In genomic region chr1:16168622-16169021, GRCh38 we compare ENCODE assay signal across 13 cellular contexts. TPM values are rescaled to one million over a fixed set of nuclear protein-coding genes. Genes with fewer than 3 reads are reported as not detected.
DNase-seq lines count a peak whose midpoint lies in the region; ATAC-seq, FAIRE-seq and TF ChIP-seq lines count a peak whose summit lies in the region.
"Had no signal": no experiment of that assay in that cellular context is flagged by ENCODE, and none has a peak within 500 bp of the region (broad histone marks: within the 10 kb centered on the region; RNA-seq: fewer than 3 reads in every experiment).

No MANE protein-coding gene starts in this region.

- H3K4me1 ChIP-seq in DND-41 (ENCODE audit: insufficient read depth, low read length): peaks cover 19% of the 10 kb centered on the region
- H3K4me1 ChIP-seq in PC-3 (ENCODE audit: insufficient read depth, low read length): peaks cover 57% of the 10 kb centered on the region
- H3K4me1 ChIP-seq in astrocyte (ENCODE audit: insufficient read depth, low read length): peaks cover 21% of the 10 kb centered on the region
- peaks cover 0 to 4% of the 10 kb centered on the region in 2 donors for H3K4me1 ChIP-seq in kidney (ENCODE audit: control insufficient read depth in 1 of 2, insufficient read depth in 1 of 2, low read depth in 1 of 2, low read length in 2 of 2)

- intact Hi-C loops in PC-3 (cut with micrococcal nuclease): no loop called here
- intact Hi-C loops in kidney (cut with DNase I): no loop called here

- H3K27ac ChIP-seq in DND-41 (ENCODE audit: low read length) (no peak overlapping the region), PC-3 (ENCODE audit: low read length) (no peak overlapping the region), astrocyte (ENCODE audit: low read depth, low read length) (no peak overlapping the region), kidney (ENCODE audit: low read depth in 2 of 2, low read length in 2 of 2) (no peak overlapping the region)
- H3K27ac ChIP-seq: gastrocnemius medialis, parathyroid adenoma had no signal

- H3K9me2 ChIP-seq in PC-3 (replicated peaks; ENCODE audit: low read length): no peaks in the 10 kb centered on the region

- H3K36me3 ChIP-seq in DND-41 (ENCODE audit: insufficient read depth, low read length) (no peaks in the 10 kb centered on the region), PC-3 (ENCODE audit: low read depth, low read length) (no peaks in the 10 kb centered on the region), astrocyte (ENCODE audit: insufficient read depth, low read length) (no peaks in the 10 kb centered on the region), kidney (ENCODE audit: control insufficient read depth in 1 of 2, insufficient read depth in 2 of 2, low read length in 2 of 2) (no peaks in the 10 kb centered on the region)
- H3K36me3 ChIP-seq: gastrocnemius medialis, stomach had no signal

- POLR2A ChIA-PET in PC-3 (lab: Charles Lee; ENCODE audit: unreplicated experiment): no interaction called here

- BruUV-seq in PC-3 (replicated peaks; lab: Mats Ljungman, UMichigan): no TSS peak

- H3K4me2 ChIP-seq in DND-41 (ENCODE audit: insufficient read depth, low read length): peak overlapping the region; percentile 56; the same call in 1 of the 2 replicates
- 0 out of 2 replicates have a peak overlapping the region, but pooled peaks have one; percentile 15 for H3K4me2 ChIP-seq in PC-3 (ENCODE audit: low read length)
- H3K4me2 ChIP-seq in astrocyte (ENCODE audit: low read length): no peak overlapping the region

- H3K27ac Mint-ChIP-seq in astrocyte (ENCODE audit: unreplicated experiment): no peak overlapping the region
- no peak overlapping the region for H3K27ac Mint-ChIP-seq in neural crest cell (ENCODE audit: unreplicated experiment)

- CTCF ChIA-PET in PC-3 (lab: Charles Lee): no interaction called here

- peaks cover 23% of the 10 kb centered on the region for H3K27me3 ChIP-seq in DND-41 (ENCODE audit: insufficient read depth, low read length, poor library complexity)
- H3K27me3 ChIP-seq in PC-3 (ENCODE audit: low read length): no peaks in the 10 kb centered on the region
- no peaks in the 10 kb centered on the region for H3K27me3 ChIP-seq in astrocyte (ENCODE audit: insufficient read depth, low read length)

- no peaks in the 10 kb centered on the region for H3F3A ChIP-seq in PC-3 (ENCODE audit: low read length, unreplicated experiment)

- H3K36me3 Mint-ChIP-seq in astrocyte (ENCODE audit: low read depth, unreplicated experiment) (no peaks in the 10 kb centered on the region), neural crest cell (ENCODE audit: low read depth) (no peaks in the 10 kb centered on the region)

- H3K4me3 Mint-ChIP-seq in astrocyte (ENCODE audit: unreplicated experiment) (peak overlapping the region; percentile 35), neural crest cell (peak overlapping the region; percentile 78)

- H3K27me3 Mint-ChIP-seq in astrocyte (ENCODE audit: low read depth, unreplicated experiment) (peaks cover 7% of the 10 kb centered on the region), neural crest cell (ENCODE audit: low read depth) (no peaks in the 10 kb centered on the region)

- H2AFZ ChIP-seq in DND-41 (ENCODE audit: low read depth, low read length): no peak overlapping the region
- no peak overlapping the region for H2AFZ ChIP-seq in PC-3 (ENCODE audit: low read length)
- H2AFZ ChIP-seq in astrocyte (ENCODE audit: low read depth, low read length): no peak overlapping the region

- H3K79me2 ChIP-seq in DND-41 (ENCODE audit: insufficient read depth, low read length) (no peaks in the 10 kb centered on the region), PC-3 (ENCODE audit: low read length) (peaks cover 18% of the 10 kb centered on the region; the same call in 1 of the 2 replicates), astrocyte (ENCODE audit: insufficient read depth, low read length) (no peaks in the 10 kb centered on the region)
- H3K79me2 ChIP-seq: parathyroid adenoma had no signal

- FAIRE-seq in astrocyte (lab: Jason Lieb, UNC): no peak
- FAIRE-seq in kidney (lab: Jason Lieb, UNC): no peak
- FAIRE-seq: TTC549 had no signal

- H3K4me1 Mint-ChIP-seq in astrocyte (ENCODE audit: low read depth, unreplicated experiment): peaks cover 33% of the 10 kb centered on the region
- H3K4me1 Mint-ChIP-seq in neural crest cell: peaks cover 53% of the 10 kb centered on the region

- H3K9ac ChIP-seq in DND-41 (ENCODE audit: low read depth, low read length) (no peak overlapping the region), PC-3 (ENCODE audit: low read length) (no peak overlapping the region), astrocyte (ENCODE audit: low read length) (no peak overlapping the region), kidney (ENCODE audit: low read length in 2 of 2) (no peak overlapping the region)
- H3K9ac ChIP-seq: parathyroid adenoma had no signal

- TF ChIP-seq CTCF in DND-41 (IDR thresholded peaks at IDR 0.05; ENCODE audit: borderline replicate concordance, extremely low read depth, low read length, poor library complexity, severe bottlenecking) (no peak), PC-3 (conservative IDR thresholded peaks at IDR 0.05; ENCODE audit: low read depth, low read length) (no peak), astrocyte (IDR thresholded peaks at IDR 0.05; ENCODE audit: insufficient read depth, low read depth, low read length) (no peak), neural crest cell (conservative IDR thresholded peaks at IDR 0.05) (no peak), kidney (IDR thresholded peaks at IDR 0.05; ENCODE audit: borderline replicate concordance, extremely low read depth, insufficient read depth) (no peak)

- no peak for DNase-seq in DND-41
- DNase-seq in PC-3: peak; percentile 27
- no peak for DNase-seq in astrocyte (ENCODE audit: low read depth)
- no peak for DNase-seq in neural crest cell (ENCODE audit: low read depth, low spot score)
- DNase-seq in DMS79 treated with DMSO at 0.1 percent for 48 hours (lab: John Stamatoyannopoulos, UW): no peak
- no peak for DNase-seq in kidney
- DNase-seq: cortex of kidney, gastrocnemius medialis, left cardiac atrium, stomach had no signal

- H4K20me1 ChIP-seq in DND-41 (ENCODE audit: insufficient read depth, low read length) (peaks cover 40% of the 10 kb centered on the region), PC-3 (ENCODE audit: low read length) (no peaks in the 10 kb centered on the region), astrocyte (ENCODE audit: insufficient read depth, low read length) (no peaks in the 10 kb centered on the region)

- ATAC-seq in DND-41 (ENCODE audit: insufficient read depth, low read depth) (no peak), PC-3 (no peak), GM21528 (IDR thresholded peaks at IDR 0.05; ENCODE audit: low FRiP score, unreplicated experiment) (no peak)
- ATAC-seq: gastrocnemius medialis had no signal

- H3K4me3 ChIP-seq in DND-41 (ENCODE audit: low read depth in 1 of 2, low read length in 2 of 2) (no peak overlapping the region), PC-3 (ENCODE audit: low read length) (no peak overlapping the region), astrocyte (ENCODE audit: insufficient read depth, low read depth, low read length) (no peak overlapping the region), kidney (ENCODE audit: low read length in 2 of 2) (no peak overlapping the region)

- H3K9me3 Mint-ChIP-seq in astrocyte (ENCODE audit: unreplicated experiment): no peaks in the 10 kb centered on the region
- H3K9me3 Mint-ChIP-seq in neural crest cell: no peaks in the 10 kb centered on the region

- H3K9me3 ChIP-seq in DND-41 (ENCODE audit: insufficient read depth, low read length, severe bottlenecking): no peaks in the 10 kb centered on the region
- H3K9me3 ChIP-seq in PC-3 (ENCODE audit: low read length): no peaks in the 10 kb centered on the region
- H3K9me3 ChIP-seq in astrocyte (ENCODE audit: insufficient read depth, low read depth, low read length): no peaks in the 10 kb centered on the region
- no peaks in the 10 kb centered on the region for H3K9me3 ChIP-seq in kidney (ENCODE audit: control insufficient read depth in 1 of 2, low read length in 2 of 2)
- H3K9me3 ChIP-seq: gastrocnemius medialis, stomach had no signal

RNA-seq across cellular contexts. Expression of gene EPHA2, which starts 12.8 kb away (rescaled TPM):
- total RNA-seq in PC-3 (2014; rRNA removed) (459 and 567 TPM in 2 replicates), astrocyte (117 and 140 TPM in 2 replicates), neural crest cell (21.7 and 25.0 TPM in 2 replicates), kidney (34.2 TPM)
- 5.5 TPM for polyA plus RNA-seq in kidney (ENCODE audit: insufficient read depth, low read depth, low replicate concordance)

RNA-seq across cellular contexts. Expression of gene ARHGEF19, which starts 43.8 kb away (rescaled TPM):
- total RNA-seq in PC-3 (2014; rRNA removed) (13.8 and 28.1 TPM in 2 replicates), astrocyte (5.7 and 7.4 TPM in 2 replicates), neural crest cell (7.7 and 9.0 TPM in 2 replicates), kidney (8.2 TPM)
- 3.5 TPM for polyA plus RNA-seq in kidney (ENCODE audit: insufficient read depth, low read depth, low replicate concordance)
